2 cellular contexts compared by ENCODE assay signal in genomic region chr12:9750276-9751203, GRCh38.
A peak's percentile ranks its signal among the peaks of the same experiment; 100 is the strongest.
TF ChIP-seq lines count a peak whose summit lies in the region.

No MANE protein-coding gene starts in this region.

TF ChIP-seq in SK-N-SH, 30 proteins besides CTCF, POLR2A, EP300 and RAD21:
- TF ChIP-seq SMC3 (IDR thresholded peaks at IDR 0.05; ENCODE audit: low read depth, low read length): peak; percentile 36
- TF ChIP-seq, protein P1, sequence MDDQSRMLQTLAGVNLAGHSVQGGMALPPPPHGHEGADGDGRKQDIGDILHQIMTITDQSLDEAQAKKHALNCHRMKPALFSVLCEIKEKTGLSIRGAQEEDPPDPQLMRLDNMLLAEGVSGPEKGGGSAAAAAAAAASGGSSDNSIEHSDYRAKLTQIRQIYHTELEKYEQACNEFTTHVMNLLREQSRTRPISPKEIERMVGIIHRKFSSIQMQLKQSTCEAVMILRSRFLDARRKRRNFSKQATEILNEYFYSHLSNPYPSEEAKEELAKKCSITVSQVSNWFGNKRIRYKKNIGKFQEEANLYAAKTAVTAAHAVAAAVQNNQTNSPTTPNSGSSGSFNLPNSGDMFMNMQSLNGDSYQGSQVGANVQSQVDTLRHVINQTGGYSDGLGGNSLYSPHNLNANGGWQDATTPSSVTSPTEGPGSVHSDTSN (IDR thresholded peaks at IDR 0.05): no peak

TF ChIP-seq in GM12878, 131 proteins besides CTCF, POLR2A, EP300 and RAD21:
- TF ChIP-seq POU2F2 (IDR thresholded peaks at IDR 0.05; ENCODE audit: borderline replicate concordance, low read depth, low read length): peak; percentile 46; the same call in 1 of the 3 replicates
- 0 out of 2 replicates have a peak, but pooled peaks have one; percentile 45 for TF ChIP-seq YY1 (IDR thresholded peaks at IDR 0.05; ENCODE audit: low read depth, low read length)
- TF ChIP-seq STAT3 (IDR thresholded peaks at IDR 0.05; ENCODE audit: low read depth, low read length): no peak
- peak; percentile 92 for TF ChIP-seq SMC3 (IDR thresholded peaks at IDR 0.05; ENCODE audit: borderline replicate concordance, low read length)
- TF ChIP-seq CBX5 (IDR thresholded peaks at IDR 0.05; ENCODE audit: low read depth): peak; percentile 12; the same call in 1 of the 2 replicates
- peak; percentile 41; the same call in 1 of the 2 replicates for TF ChIP-seq SPI1 (IDR thresholded peaks at IDR 0.05; ENCODE audit: borderline replicate concordance, insufficient read depth, low read depth, low read length)
- TF ChIP-seq, protein P2, sequence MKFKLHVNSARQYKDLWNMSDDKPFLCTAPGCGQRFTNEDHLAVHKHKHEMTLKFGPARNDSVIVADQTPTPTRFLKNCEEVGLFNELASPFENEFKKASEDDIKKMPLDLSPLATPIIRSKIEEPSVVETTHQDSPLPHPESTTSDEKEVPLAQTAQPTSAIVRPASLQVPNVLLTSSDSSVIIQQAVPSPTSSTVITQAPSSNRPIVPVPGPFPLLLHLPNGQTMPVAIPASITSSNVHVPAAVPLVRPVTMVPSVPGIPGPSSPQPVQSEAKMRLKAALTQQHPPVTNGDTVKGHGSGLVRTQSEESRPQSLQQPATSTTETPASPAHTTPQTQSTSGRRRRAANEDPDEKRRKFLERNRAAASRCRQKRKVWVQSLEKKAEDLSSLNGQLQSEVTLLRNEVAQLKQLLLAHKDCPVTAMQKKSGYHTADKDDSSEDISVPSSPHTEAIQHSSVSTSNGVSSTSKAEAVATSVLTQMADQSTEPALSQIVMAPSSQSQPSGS (IDR thresholded peaks at IDR 0.05; ENCODE audit: low read length): 0 out of 2 replicates have a peak, but pooled peaks have one; percentile 1
- TF ChIP-seq SMAD1 (IDR thresholded peaks at IDR 0.05; ENCODE audit: low read depth, partially characterized antibody): no peak
- TF ChIP-seq NR2F1 (conservative IDR thresholded peaks at IDR 0.05): no peak
- TF ChIP-seq SRF (IDR thresholded peaks at IDR 0.05; ENCODE audit: low read depth in 2 of 2, low read length in 2 of 2): 0 out of 4 replicates have a peak, but pooled peaks of 1 of the 2 experiments have one; percentile 14
- TF ChIP-seq, protein P3, sequence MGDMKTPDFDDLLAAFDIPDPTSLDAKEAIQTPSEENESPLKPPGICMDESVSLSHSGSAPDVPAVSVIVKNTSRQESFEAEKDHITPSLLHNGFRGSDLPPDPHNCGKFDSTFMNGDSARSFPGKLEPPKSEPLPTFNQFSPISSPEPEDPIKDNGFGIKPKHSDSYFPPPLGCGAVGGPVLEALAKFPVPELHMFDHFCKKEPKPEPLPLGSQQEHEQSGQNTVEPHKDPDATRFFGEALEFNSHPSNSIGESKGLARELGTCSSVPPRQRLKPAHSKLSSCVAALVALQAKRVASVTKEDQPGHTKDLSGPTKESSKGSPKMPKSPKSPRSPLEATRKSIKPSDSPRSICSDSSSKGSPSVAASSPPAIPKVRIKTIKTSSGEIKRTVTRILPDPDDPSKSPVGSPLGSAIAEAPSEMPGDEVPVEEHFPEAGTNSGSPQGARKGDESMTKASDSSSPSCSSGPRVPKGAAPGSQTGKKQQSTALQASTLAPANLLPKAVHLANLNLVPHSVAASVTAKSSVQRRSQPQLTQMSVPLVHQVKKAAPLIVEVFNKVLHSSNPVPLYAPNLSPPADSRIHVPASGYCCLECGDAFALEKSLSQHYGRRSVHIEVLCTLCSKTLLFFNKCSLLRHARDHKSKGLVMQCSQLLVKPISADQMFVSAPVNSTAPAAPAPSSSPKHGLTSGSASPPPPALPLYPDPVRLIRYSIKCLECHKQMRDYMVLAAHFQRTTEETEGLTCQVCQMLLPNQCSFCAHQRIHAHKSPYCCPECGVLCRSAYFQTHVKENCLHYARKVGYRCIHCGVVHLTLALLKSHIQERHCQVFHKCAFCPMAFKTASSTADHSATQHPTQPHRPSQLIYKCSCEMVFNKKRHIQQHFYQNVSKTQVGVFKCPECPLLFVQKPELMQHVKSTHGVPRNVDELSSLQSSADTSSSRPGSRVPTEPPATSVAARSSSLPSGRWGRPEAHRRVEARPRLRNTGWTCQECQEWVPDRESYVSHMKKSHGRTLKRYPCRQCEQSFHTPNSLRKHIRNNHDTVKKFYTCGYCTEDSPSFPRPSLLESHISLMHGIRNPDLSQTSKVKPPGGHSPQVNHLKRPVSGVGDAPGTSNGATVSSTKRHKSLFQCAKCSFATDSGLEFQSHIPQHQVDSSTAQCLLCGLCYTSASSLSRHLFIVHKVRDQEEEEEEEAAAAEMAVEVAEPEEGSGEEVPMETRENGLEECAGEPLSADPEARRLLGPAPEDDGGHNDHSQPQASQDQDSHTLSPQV (IDR thresholded peaks at IDR 0.05): 0 out of 2 replicates have a peak, but pooled peaks have one; percentile 31
